ENCODE assay signal across 8 cellular contexts in the genomic region with DNA sequence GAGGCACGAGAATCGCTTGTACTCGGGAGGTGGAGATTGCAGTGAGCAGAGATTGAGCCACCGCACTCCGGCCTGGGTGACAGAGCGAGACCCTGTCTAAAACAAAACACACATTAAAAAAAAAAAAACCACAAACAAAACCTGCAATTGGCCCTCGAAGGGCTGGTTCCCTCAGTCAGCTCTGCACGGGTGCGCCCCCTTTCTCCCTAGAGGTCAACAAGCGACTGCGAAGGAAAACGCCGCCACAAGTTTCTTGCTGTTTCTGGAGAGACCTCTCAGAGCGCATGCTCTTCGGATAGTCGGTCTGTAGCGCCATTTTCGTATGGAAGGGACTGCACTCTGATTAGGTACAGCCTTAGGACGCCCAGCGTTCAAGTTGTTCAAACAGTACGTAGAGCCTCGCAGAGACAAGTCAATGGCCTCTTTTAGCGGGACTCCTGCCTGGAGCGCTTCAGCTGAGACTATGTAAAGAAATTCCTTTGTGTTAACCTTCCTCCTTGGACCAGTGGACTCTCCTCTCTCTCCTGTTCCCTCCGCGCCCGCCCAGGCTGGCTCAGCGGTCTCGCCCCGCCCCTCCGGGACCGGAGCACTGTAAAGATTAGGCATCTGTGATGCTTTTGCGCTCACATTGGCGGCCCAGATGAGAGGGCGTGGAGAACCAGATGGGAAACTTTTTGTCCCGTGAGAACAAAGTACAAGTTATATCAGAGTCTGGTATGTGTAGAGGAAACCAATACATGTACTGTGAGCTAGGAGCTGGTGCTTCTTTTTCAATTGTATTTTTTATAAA. TPM values are rescaled to one million over a fixed set of nuclear protein-coding genes. Genes with fewer than 3 reads are reported as not detected.
DNase-seq lines count a peak whose midpoint lies in the region; ATAC-seq, FAIRE-seq and TF ChIP-seq lines count a peak whose summit lies in the region.

No MANE protein-coding gene starts in this region.

- H3K9me3 ChIP-seq in H1 (ENCODE audit: insufficient read depth in 2 of 2, low read depth in 1 of 2, low read length in 1 of 2) (no peaks in the 10 kb centered on the region), mesenchymal stem cell (ENCODE audit: control insufficient read depth, low read length) (no peaks in the 10 kb centered on the region)

- no peak overlapping the region for H3K14ac ChIP-seq in H1 (ENCODE audit: insufficient read length)
- H3K14ac ChIP-seq in mesenchymal stem cell (ENCODE audit: low read length in 2 of 2), result no peak overlapping the region

- POLR2A ChIA-PET in H1 (lab: Charles Lee; ENCODE audit: partially characterized antibody), result interaction anchor here (0.6 to 4.4 kb wide), 26 partner anchors 8 to 427 kb away, joined by 3 to 33 read pairs (median 5); a partner anchor contains a TSS

- DNase-seq in COR-L47 (lab: John Stamatoyannopoulos, UW) (peak; percentile 62), HS-27A (ENCODE audit: low read depth) (peak; percentile 79), NK-92 (lab: John Stamatoyannopoulos, UW; ENCODE audit: unreplicated experiment) (peak; percentile 34), H1 (ENCODE audit: low read depth in 1 of 2, low spot score in 2 of 2) (peak; percentile 90 to 93), mesenchymal stem cell (peak; percentile 96)
- peak; percentile 94 for DNase-seq in activated CD8-positive, alpha-beta memory T cell treated with anti-CD3 and anti-CD28 coated beads for 24 hours
- peak; percentile 74 for DNase-seq in stimulated activated CD8-positive, alpha-beta memory T cell treated with anti-CD3 and anti-CD28 coated beads, Interleukin-12 subunit alpha, Interleukin-12 subunit beta, amount 100 ng/mL, for 24 hours (ENCODE audit: extremely low read depth)

- peak in 1 of 2 experiments; percentile 44; a peak in 1 of 3 replicates for TF ChIP-seq EP300 in H1 (IDR thresholded peaks at IDR 0.05; ENCODE audit: borderline replicate concordance in 1 of 2, low read depth in 2 of 2, low read length in 2 of 2)

- H3K4ac ChIP-seq in H1 (replicated peaks; ENCODE audit: insufficient read length, low read depth, low read length) (peak overlapping the region; percentile 69), mesenchymal stem cell (ENCODE audit: low read depth in 1 of 2, low read length in 2 of 2) (peak overlapping the region; percentile 24 to 33)

- no peak overlapping the region for H2BK20ac ChIP-seq in H1 (ENCODE audit: low read length)

- peak; percentile 52 for ATAC-seq in GM19468 (IDR thresholded peaks at IDR 0.05; ENCODE audit: extremely low read depth, unreplicated experiment)

- H2AFZ ChIP-seq in H1 (ENCODE audit: low read length) (peak overlapping the region; percentile 52; the same call in 1 of the 2 replicates), mesenchymal stem cell (ENCODE audit: low read depth, low read length) (peak overlapping the region; percentile 80)

- peaks cover 2 to 4% of the 10 kb centered on the region in 2 experiments for H4K20me1 ChIP-seq in H1 (replicated peaks in 1 of 2; ENCODE audit: control insufficient read depth in 1 of 2, insufficient read depth in 2 of 2, low read length in 2 of 2)

- H3K79me1 ChIP-seq in H1 (ENCODE audit: low read depth, low read length) (0 out of 2 replicates have a peak, but pooled peaks cover 3% of the 10 kb centered on the region), mesenchymal stem cell (replicated peaks; ENCODE audit: low read length, poor library complexity, severe bottlenecking) (peaks cover 15% of the 10 kb centered on the region)

- FAIRE-seq in H1 (lab: Jason Lieb, UNC), result peak; percentile 78

- peak; percentile 54 to 71 for TF ChIP-seq RAD21 in H1 (IDR thresholded peaks at IDR 0.05 in 1 of 2, conservative IDR thresholded peaks at IDR 0.05 in 1 of 2; ENCODE audit: low read depth in 2 of 2, low read length in 2 of 2)

- H2BK5ac ChIP-seq in H1 (ENCODE audit: low read depth, low read length), result peak overlapping the region; percentile 94
- peak overlapping the region; percentile 46 for H2BK5ac ChIP-seq in mesenchymal stem cell (ENCODE audit: low read depth, low read length, poor library complexity, severe bottlenecking)

- H4K8ac ChIP-seq in H1 (ENCODE audit: extremely low read depth, insufficient read depth, low read length) (peak overlapping the region; percentile 97; the same call in 1 of the 2 replicates), mesenchymal stem cell (ENCODE audit: low read length) (peak overlapping the region; percentile 69)

- H3K23me2 ChIP-seq in H1 (ENCODE audit: low read depth, low read length), result peaks cover 4% of the 10 kb centered on the region; the same call in 1 of the 2 replicates

- H3K23ac ChIP-seq in H1 (ENCODE audit: insufficient read length), result no peak overlapping the region
- H3K23ac ChIP-seq in mesenchymal stem cell (ENCODE audit: low read length in 2 of 2), result no peak overlapping the region

- H2BK15ac ChIP-seq in H1 (ENCODE audit: low read length), result 0 out of 2 replicates have a peak overlapping the region, but pooled peaks have one; percentile 97
- H2BK15ac ChIP-seq in mesenchymal stem cell (ENCODE audit: low read depth, poor library complexity, severe bottlenecking), result no peak overlapping the region

- peak overlapping the region; percentile 15 for H2BK120ac ChIP-seq in H1 (replicated peaks; ENCODE audit: low read depth, low read length)
- H2BK120ac ChIP-seq in mesenchymal stem cell (ENCODE audit: low read depth, low read length), result no peak overlapping the region

- H3K4me2 ChIP-seq in H1 (ENCODE audit: insufficient read depth in 1 of 2, low read depth in 2 of 2, low read length in 2 of 2), result peak overlapping the region; percentile 52 to 91
- peak overlapping the region; percentile 98 for H3K4me2 ChIP-seq in mesenchymal stem cell (ENCODE audit: low read length, poor library complexity, severe bottlenecking)

- H3K36me3 ChIP-seq in H1 (ENCODE audit: control insufficient read depth in 2 of 4, insufficient read depth in 4 of 4, low read length in 3 of 4), result no peaks in the 10 kb centered on the region
- H3K36me3 ChIP-seq in mesenchymal stem cell (ENCODE audit: control insufficient read depth in 1 of 2, insufficient read depth in 2 of 2, low read depth in 1 of 2, low read length in 2 of 2), result no peaks in the 10 kb centered on the region

- TF ChIP-seq CTCF in H1 (IDR thresholded peaks at IDR 0.05; ENCODE audit: control extremely low read depth in 1 of 3, insufficient read depth in 1 of 3, low read depth in 1 of 3, low read length in 3 of 3), result peak; percentile 56 to 62 (median 60)

- peak overlapping the region; percentile 63 for H4K91ac ChIP-seq in H1 (replicated peaks; ENCODE audit: insufficient read length, low read length)
- peak overlapping the region; percentile 39 for H4K91ac ChIP-seq in mesenchymal stem cell (ENCODE audit: low read length)

- H2AK5ac ChIP-seq in H1 (ENCODE audit: low read depth, low read length) (no peak overlapping the region), mesenchymal stem cell (ENCODE audit: low read length, severe bottlenecking) (no peak overlapping the region)

- H3K56ac ChIP-seq in H1 (replicated peaks; ENCODE audit: insufficient read length, low read depth, low read length), result peak overlapping the region; percentile 99

- H3K4me1 ChIP-seq in H1 (replicated peaks in 1 of 4; ENCODE audit: control insufficient read depth in 3 of 4, insufficient read depth in 4 of 4, low read length in 3 of 4) (peaks cover 0 to 7% (median 3%) of the 10 kb centered on the region in 4 experiments; a peak in 5 of 7 replicates), mesenchymal stem cell (ENCODE audit: control insufficient read depth, insufficient read depth, low read depth, low read length) (peaks cover 8% of the 10 kb centered on the region)

- H3K27ac ChIP-seq in H1 (ENCODE audit: low read depth, low read length) (peak overlapping the region; percentile 96), mesenchymal stem cell (ENCODE audit: low read length, poor library complexity, severe bottlenecking) (peak overlapping the region; percentile 81)

- H3K27me3 ChIP-seq in H1 (replicated peaks in 1 of 4; ENCODE audit: control insufficient read depth in 3 of 4, extremely low read depth in 1 of 4, insufficient read depth in 3 of 4, low read length in 3 of 4) (no peaks in the 10 kb centered on the region), mesenchymal stem cell (ENCODE audit: control insufficient read depth in 1 of 2, insufficient read depth in 1 of 2, low read length in 2 of 2) (no peaks in the 10 kb centered on the region)

- H3K79me2 ChIP-seq in H1 (ENCODE audit: control insufficient read depth in 1 of 2, insufficient read depth in 2 of 2, low read length in 2 of 2), result peaks cover 0 to 30% of the 10 kb centered on the region in 2 experiments; a peak in 3 of 4 replicates

- TF ChIP-seq POLR2A in H1 (IDR thresholded peaks at IDR 0.05; ENCODE audit: control extremely low read depth in 1 of 2, low read depth in 2 of 2, low read length in 2 of 2), result peak; percentile 85 to 99

- H2BK12ac ChIP-seq in H1 (ENCODE audit: low read depth, low read length), result peak overlapping the region; percentile 95; the same call in 1 of the 2 replicates
- no peak overlapping the region for H2BK12ac ChIP-seq in mesenchymal stem cell (ENCODE audit: low read length in 2 of 2)

- WGBS in H1 (ENCODE audit: extremely low coverage in 1 of 2, insufficient coverage in 1 of 2, insufficient read length in 1 of 2, insufficient replicate concordance in 2 of 2, low coverage in 1 of 2, low lambda C conversion rate in 2 of 2, missing lambda C conversion rate in 1 of 2), 2 experiments, result 3% methylated on average over 36 of the region's 36 CpGs; no CpG with 5 or more reads in 1 of the 2 experiments
- 3% methylated on average over 36 of the region's 36 CpGs for WGBS in mesenchymal stem cell

- H3K9ac ChIP-seq in H1 (replicated peaks in 1 of 4; ENCODE audit: extremely low read depth in 1 of 4, low read depth in 3 of 4, low read length in 3 of 4), result peak overlapping the region; percentile 79 to 96 (median 90)
- H3K9ac ChIP-seq in mesenchymal stem cell (ENCODE audit: low read length), result peak overlapping the region; percentile 86

- H3K4me3 ChIP-seq in H1 (ENCODE audit: extremely low read depth in 1 of 4, insufficient read depth in 2 of 4, low read depth in 3 of 4, low read length in 4 of 4) (peak overlapping the region; percentile 81 to 97 (median 88)), mesenchymal stem cell (ENCODE audit: insufficient read depth in 1 of 2, low read depth in 1 of 2, low read length in 2 of 2) (peak overlapping the region; percentile 89 to 93)

- H4K5ac ChIP-seq in H1 (ENCODE audit: insufficient read length, low read depth, low read length), result peak overlapping the region; percentile 88

- CTCF ChIA-PET in H1 (lab: Charles Lee; ENCODE audit: partially characterized antibody), result interaction anchor here (0.6 to 2.4 kb wide), 9 partner anchors 9 to 109 kb away, joined by 3 to 14 read pairs (median 3); a partner anchor contains a TSS

- H3K18ac ChIP-seq in H1 (ENCODE audit: extremely low read depth, low read length) (peak overlapping the region; percentile 100), mesenchymal stem cell (ENCODE audit: low read depth in 1 of 2, low read length in 2 of 2) (peak overlapping the region in 1 of 2 experiments; percentile 86)

RNA-seq across cellular contexts. Expression of a gene that starts 1.0 kb away (rescaled TPM):
- 8.9 TPM in 2 replicates for total RNA-seq in H1 (2021; fragmentation: NEBNext Ultra II Directional; extraction: Animal tissue kit (Norgen Biotek cat#: 25700))
- polyA plus RNA-seq in H1 (2011; rRNA removed), result 2.6 and 3.2 TPM in 2 replicates
- 4.6 TPM for polyA plus RNA-seq in H1 (2011; cell fraction: cytosol; rRNA removed)
- polyA plus RNA-seq in H1 (2011; cell fraction: nucleus; rRNA removed), result 7.2 TPM
- 3.6 to 5.4 TPM (median 4.7 TPM) in 4 replicates for polyA plus RNA-seq in H1 (2012, experiment 1 of 2)
- 0.51 TPM for polyA plus RNA-seq in H1 (2012, experiment 2 of 2)
- polyA plus RNA-seq in H1 (2013, experiment 1 of 2), result 5.2 TPM
- polyA plus RNA-seq in H1 (2013, experiment 2 of 2), result 5.2 TPM
- polyA minus RNA-seq in H1 (2011; rRNA and poly(A)+ RNA removed), result 14.5 and 17.1 TPM in 2 replicates
- 7.2 TPM for polyA minus RNA-seq in H1 (2011; cell fraction: cytosol; rRNA and poly(A)+ RNA removed)
- polyA minus RNA-seq in H1 (2011; cell fraction: nucleus; rRNA and poly(A)+ RNA removed), result 53.1 TPM
- polyA plus RNA-seq in mesenchymal stem cell (2013, experiment 1 of 2), result 2.0 TPM
- polyA plus RNA-seq in mesenchymal stem cell (2013, experiment 2 of 2), result 1.9 TPM

Comparison
In these comparisons a context has a peak if more than half of its experiments do, and no peak if none do; other contexts are left out.
1. Peak in every context shown above with its lines: DNase-seq, ATAC-seq, H3K4me3 ChIP-seq and H3K27ac ChIP-seq.
2. DNase-seq: peak in every context shown above with its lines; median percentile 96 in mesenchymal stem cell; 94 in activated CD8-positive, alpha-beta memory T cell treated with anti-CD3 and anti-CD28 coated beads for 24 hours; 92 in H1; 79 in HS-27A; 74 in stimulated activated CD8-positive, alpha-beta memory T cell treated with anti-CD3 and anti-CD28 coated beads, Interleukin-12 subunit alpha, Interleukin-12 subunit beta, amount 100 ng/mL, for 24 hours; 62 in COR-L47; 34 in NK-92.